ENCODE assay signal across 29 cellular contexts in the genomic region with DNA sequence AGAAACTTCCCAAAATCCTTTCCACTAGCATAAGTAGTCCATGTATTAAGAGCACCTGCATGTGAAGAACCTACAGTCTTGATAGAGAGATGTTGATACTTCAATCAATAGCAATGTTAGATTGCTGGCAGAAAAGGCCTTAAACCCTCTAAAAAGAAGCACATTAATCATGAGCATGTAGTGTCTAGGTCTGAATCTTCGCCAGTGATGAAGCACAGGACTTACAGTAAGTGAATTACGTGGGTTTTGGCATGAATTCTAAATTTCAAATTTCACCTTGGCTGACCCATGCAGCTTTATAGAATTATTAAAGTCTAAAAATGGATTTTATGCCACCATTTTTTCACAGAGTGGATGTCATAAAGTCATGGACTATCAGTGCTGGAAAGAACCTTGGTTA.
"Had no signal": no experiment of that assay in that cellular context is flagged by ENCODE, and none has a peak within 500 bp of the region (broad histone marks: within the 10 kb centered on the region; RNA-seq: fewer than 3 reads in every experiment).

No MANE protein-coding gene starts in this region.

- H3K4me3 Mint-ChIP-seq: activated CD4-positive, alpha-beta memory T cell treated with anti-CD3 and anti-CD28 coated beads for 36 hours; activated CD4-positive, alpha-beta T cell treated with anti-CD3 and anti-CD28 coated beads for 36 hours; activated CD4-positive, alpha-beta T cell treated with anti-CD3 and anti-CD28 coated beads, Interleukin-2, amount 10 ng/mL, durations not matched to agents 24 days and 14 days; activated CD8-positive, alpha-beta memory T cell treated with anti-CD3 and anti-CD28 coated beads, Interleukin-2, amount 10 ng/mL, durations not matched to agents 7 days and 5 days; activated CD8-positive, alpha-beta T cell treated with anti-CD3 and anti-CD28 coated beads, Interleukin-2, amount 10 ng/mL, durations not matched to agents 7 days and 5 days; activated naive CD4-positive, alpha-beta T cell treated with anti-CD3 and anti-CD28 coated beads, Interleukin-2, amount 10 ng/mL, durations not matched to agents 7 days and 5 days; activated naive CD8-positive, alpha-beta T cell treated with anti-CD3 and anti-CD28 coated beads, Interleukin-2, amount 10 ng/mL, durations not matched to agents 7 days and 5 days; activated T-helper 1 cell treated with anti-CD3 and anti-CD28 coated beads, Interleukin-12 subunit alpha, Interleukin-12 subunit beta, Interleukin-2, Interleukin-4 antibody, amounts not matched to agents 30 ng/mL and 10 ng/mL and 1 ng/mL, durations not matched to agents 14 hours and 24 hours and 36 hours; central memory CD8-positive, alpha-beta T cell; dendritic cell treated with granulocyte-macrophage colony-stimulating factor and Interleukin-4, amounts not matched to agents 40 ng/mL and 50 ng/mL, for 4 days had no signal

- H3K36me3 ChIP-seq: ascending aorta, brain microvascular endothelial cell, esophagus muscularis mucosa had no signal

- H3K9me3 ChIP-seq: ascending aorta, esophagus muscularis mucosa had no signal

- H3K4me1 ChIP-seq: ascending aorta, esophagus muscularis mucosa had no signal

- H3K27me3 Mint-ChIP-seq: activated CD4-positive, alpha-beta memory T cell treated with anti-CD3 and anti-CD28 coated beads for 36 hours; activated CD4-positive, alpha-beta T cell treated with anti-CD3 and anti-CD28 coated beads for 36 hours; activated CD4-positive, alpha-beta T cell treated with anti-CD3 and anti-CD28 coated beads, Interleukin-2, amount 10 ng/mL, durations not matched to agents 24 days and 14 days; activated CD8-positive, alpha-beta memory T cell treated with anti-CD3 and anti-CD28 coated beads, Interleukin-2, amount 10 ng/mL, durations not matched to agents 7 days and 5 days; activated naive CD4-positive, alpha-beta T cell treated with anti-CD3 and anti-CD28 coated beads, Interleukin-2, amount 10 ng/mL, durations not matched to agents 7 days and 5 days; activated naive CD8-positive, alpha-beta T cell treated with anti-CD3 and anti-CD28 coated beads, Interleukin-2, amount 10 ng/mL, durations not matched to agents 7 days and 5 days; central memory CD8-positive, alpha-beta T cell; dendritic cell treated with granulocyte-macrophage colony-stimulating factor and Interleukin-4, amounts not matched to agents 40 ng/mL and 50 ng/mL, for 4 days had no signal

- ATAC-seq: activated CD4-positive, alpha-beta T cell treated with anti-CD3 and anti-CD28 coated beads for 36 hours; activated CD8-positive, alpha-beta memory T cell treated with anti-CD3 and anti-CD28 coated beads, Interleukin-2, amount 10 ng/mL, durations not matched to agents 7 days and 5 days; activated CD8-positive, alpha-beta T cell treated with anti-CD3 and anti-CD28 coated beads, Interleukin-2, amount 10 ng/mL, durations not matched to agents 7 days and 5 days; activated naive CD4-positive, alpha-beta T cell treated with anti-CD3 and anti-CD28 coated beads, Interleukin-2, amount 50 U/mL, for 72 hours had no signal

- H3K27ac ChIP-seq: ascending aorta, brain microvascular endothelial cell, coronary artery, dorsolateral prefrontal cortex, esophagus muscularis mucosa had no signal

- DNase-seq: activated CD4-positive, alpha-beta memory T cell treated with anti-CD3 and anti-CD28 coated beads for 36 hours; activated CD4-positive, alpha-beta T cell treated with anti-CD3 and anti-CD28 coated beads for 36 hours; activated CD4-positive, alpha-beta T cell treated with anti-CD3 and anti-CD28 coated beads, Interleukin-2, amount 10 ng/mL, durations not matched to agents 24 days and 14 days; activated CD4-positive, CD25-positive, alpha-beta regulatory T cell; activated CD4-positive, CD25-positive, alpha-beta regulatory T cell treated with anti-CD3 and anti-CD28 coated beads, Interleukin-2, amount 50 U/mL, for 72 hours; activated CD8-positive, alpha-beta memory T cell treated with anti-CD3 and anti-CD28 coated beads, Interleukin-2, amount 10 ng/mL, durations not matched to agents 7 days and 5 days; activated CD8-positive, alpha-beta memory T cell treated with anti-CD3 and anti-CD28 coated beads, Interleukin-2, amount 50 U/mL, for 4 hours; activated CD8-positive, alpha-beta T cell treated with anti-CD3 and anti-CD28 coated beads, Interleukin-2, amount 10 ng/mL, durations not matched to agents 7 days and 5 days; activated gamma-delta T cell; activated naive CD4-positive, alpha-beta T cell; activated naive CD4-positive, alpha-beta T cell treated with anti-CD3 and anti-CD28 coated beads, Interleukin-2, amount 10 ng/mL, durations not matched to agents 7 days and 5 days; activated naive CD8-positive, alpha-beta T cell treated with anti-CD3 and anti-CD28 coated beads, Interleukin-2, amount 10 ng/mL, durations not matched to agents 7 days and 5 days; activated T-cell treated with anti-CD3 and anti-CD28 coated beads, Interleukin-2, amount 50 U/mL, for 1 hour; activated T-cell treated with anti-CD3 and anti-CD28 coated beads, Interleukin-2, amount 50 U/mL, for 48 hours; brain microvascular endothelial cell; dorsolateral prefrontal cortex; effector memory CD4-positive, alpha-beta T cell; erythroblast; foreskin fibroblast; head of caudate nucleus; hippocampal formation; T-helper 2 cell had no signal

- H3K9me3 Mint-ChIP-seq: activated CD4-positive, alpha-beta T cell treated with anti-CD3 and anti-CD28 coated beads, Interleukin-2, amount 10 ng/mL, durations not matched to agents 24 days and 14 days; dendritic cell treated with granulocyte-macrophage colony-stimulating factor and Interleukin-4, amounts not matched to agents 40 ng/mL and 50 ng/mL, for 4 days had no signal

- H3K27me3 ChIP-seq: ascending aorta, brain microvascular endothelial cell, dorsolateral prefrontal cortex, esophagus muscularis mucosa had no signal

- H3K36me3 Mint-ChIP-seq: activated CD4-positive, alpha-beta memory T cell treated with anti-CD3 and anti-CD28 coated beads for 36 hours; activated CD8-positive, alpha-beta memory T cell treated with anti-CD3 and anti-CD28 coated beads, Interleukin-2, amount 10 ng/mL, durations not matched to agents 7 days and 5 days; activated naive CD4-positive, alpha-beta T cell treated with anti-CD3 and anti-CD28 coated beads, Interleukin-2, amount 10 ng/mL, durations not matched to agents 7 days and 5 days; activated naive CD8-positive, alpha-beta T cell treated with anti-CD3 and anti-CD28 coated beads, Interleukin-2, amount 10 ng/mL, durations not matched to agents 7 days and 5 days had no signal

- H3K27ac Mint-ChIP-seq: activated CD4-positive, alpha-beta memory T cell treated with anti-CD3 and anti-CD28 coated beads for 36 hours; activated CD4-positive, alpha-beta T cell treated with anti-CD3 and anti-CD28 coated beads for 36 hours; activated CD4-positive, alpha-beta T cell treated with anti-CD3 and anti-CD28 coated beads, Interleukin-2, amount 10 ng/mL, durations not matched to agents 24 days and 14 days; activated CD8-positive, alpha-beta memory T cell treated with anti-CD3 and anti-CD28 coated beads, Interleukin-2, amount 10 ng/mL, durations not matched to agents 7 days and 5 days; activated CD8-positive, alpha-beta T cell treated with anti-CD3 and anti-CD28 coated beads, Interleukin-2, amount 10 ng/mL, durations not matched to agents 7 days and 5 days; activated naive CD4-positive, alpha-beta T cell treated with anti-CD3 and anti-CD28 coated beads, Interleukin-2, amount 10 ng/mL, durations not matched to agents 7 days and 5 days; activated naive CD4-positive, alpha-beta T cell treated with anti-CD3 and anti-CD28 coated beads, Interleukin-2, amount 50 U/mL, for 72 hours; activated naive CD8-positive, alpha-beta T cell treated with anti-CD3 and anti-CD28 coated beads, Interleukin-2, amount 10 ng/mL, durations not matched to agents 7 days and 5 days; activated T-helper 1 cell treated with anti-CD3 and anti-CD28 coated beads, Interleukin-12 subunit alpha, Interleukin-12 subunit beta, Interleukin-2, Interleukin-4 antibody, amounts not matched to agents 30 ng/mL and 10 ng/mL and 1 ng/mL, durations not matched to agents 14 hours and 24 hours and 36 hours; dendritic cell treated with granulocyte-macrophage colony-stimulating factor and Interleukin-4, amounts not matched to agents 40 ng/mL and 50 ng/mL, for 4 days had no signal

- H3K4me3 ChIP-seq: ascending aorta, coronary artery, dorsolateral prefrontal cortex, esophagus muscularis mucosa had no signal

- H3K4me1 Mint-ChIP-seq: activated CD4-positive, alpha-beta T cell treated with anti-CD3 and anti-CD28 coated beads for 36 hours; activated CD4-positive, alpha-beta T cell treated with anti-CD3 and anti-CD28 coated beads, Interleukin-2, amount 10 ng/mL, durations not matched to agents 24 days and 14 days; activated CD8-positive, alpha-beta memory T cell treated with anti-CD3 and anti-CD28 coated beads, Interleukin-2, amount 10 ng/mL, durations not matched to agents 7 days and 5 days; activated naive CD4-positive, alpha-beta T cell treated with anti-CD3 and anti-CD28 coated beads, Interleukin-2, amount 10 ng/mL, durations not matched to agents 7 days and 5 days; activated naive CD8-positive, alpha-beta T cell treated with anti-CD3 and anti-CD28 coated beads, Interleukin-2, amount 10 ng/mL, durations not matched to agents 7 days and 5 days; central memory CD8-positive, alpha-beta T cell had no signal
